1 cellular context compared by ENCODE assay signal in genomic region chr15:77070500-77071337, GRCh38.
TF ChIP-seq lines count a peak whose summit lies in the region.

TSPAN3 (minus strand) TSS chr15:77071109; CDS start chr15:77070954, 155 bp downstream.

TF ChIP-seq in WTC11, 78 proteins besides CTCF, POLR2A, EP300 and RAD21 (continued from another document):
- no peak for TF ChIP-seq AFF4 (CRISPR knock-in tag; IDR thresholded peaks at IDR 0.05; ENCODE audit: borderline replicate concordance)
- no peak for TF ChIP-seq NR1H2 (CRISPR knock-in tag; IDR thresholded peaks at IDR 0.05)
- 0 out of 2 replicates have a peak, but pooled peaks have one; percentile 20 for TF ChIP-seq IRF1 (CRISPR knock-in tag; IDR thresholded peaks at IDR 0.05)
- TF ChIP-seq NFE2L1 (CRISPR knock-in tag; IDR thresholded peaks at IDR 0.05): no peak
- TF ChIP-seq E2F5 (CRISPR knock-in tag; IDR thresholded peaks at IDR 0.05): peak; percentile 76
- peak; percentile 75; the same call in 1 of the 2 replicates for TF ChIP-seq FOXP1 (CRISPR knock-in tag; IDR thresholded peaks at IDR 0.05; ENCODE audit: borderline replicate concordance)
- TF ChIP-seq GABPB1 (CRISPR knock-in tag; IDR thresholded peaks at IDR 0.05): no peak
- no peak for TF ChIP-seq E2F1 (CRISPR knock-in tag; IDR thresholded peaks at IDR 0.05)
